16 cellular contexts compared by ENCODE assay signal in the genomic region with DNA sequence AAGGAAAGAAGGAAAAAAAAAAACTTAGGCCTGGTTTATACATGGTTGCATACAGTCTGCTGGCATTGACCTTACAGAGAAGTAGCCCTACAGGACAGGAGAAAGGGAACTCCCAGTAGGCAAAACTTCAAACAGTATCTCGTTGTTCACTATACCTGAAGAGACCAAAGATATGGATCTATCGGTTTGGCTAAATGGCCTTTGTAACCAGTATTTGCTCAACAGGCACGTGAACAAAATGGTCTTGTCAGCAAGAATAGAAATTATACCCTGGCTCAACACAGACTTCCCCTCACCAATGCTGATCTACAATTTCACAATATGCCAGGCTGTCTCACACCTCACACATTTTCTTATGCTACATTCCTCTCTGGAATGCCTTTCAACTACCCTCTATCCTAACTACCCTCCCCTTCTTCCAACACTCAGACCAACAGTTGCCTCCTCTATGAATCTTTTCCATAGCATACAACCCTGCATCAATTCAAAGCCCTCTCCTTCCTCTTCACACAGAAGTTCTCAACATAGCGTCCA. TPM values are rescaled to one million over a fixed set of nuclear protein-coding genes. Genes with fewer than 3 reads are reported as not detected.
DNase-seq lines count a peak whose midpoint lies in the region; ATAC-seq and TF ChIP-seq lines count a peak whose summit lies in the region.
"Had no signal": no experiment of that assay in that cellular context is flagged by ENCODE, and none has a peak within 500 bp of the region (broad histone marks: within the 10 kb centered on the region; RNA-seq: fewer than 3 reads in every experiment).

No MANE protein-coding gene starts in this region.

- no peak overlapping the region for H3K4me3 Mint-ChIP-seq in activated naive CD8-positive, alpha-beta T cell treated with anti-CD3 and anti-CD28 coated beads, Interleukin-2, amount 50 U/mL, for 24 hours
- H3K4me3 Mint-ChIP-seq in stimulated activated effector memory CD8-positive, alpha-beta T cell treated with anti-CD3 and anti-CD28 coated beads, Interleukin-12 subunit alpha, Interleukin-12 subunit beta, amount 100 ng/mL, for 72 hours, result no peak overlapping the region

- H3K4me3 ChIP-seq in right atrium auricular region (no peak overlapping the region), right lobe of liver (no peak overlapping the region)
- H3K4me3 ChIP-seq: GM23248, left lung, SJSA1 had no signal

- peaks cover 10% of the 10 kb centered on the region for H3K36me3 Mint-ChIP-seq in activated naive CD8-positive, alpha-beta T cell treated with anti-CD3 and anti-CD28 coated beads, Interleukin-2, amount 50 U/mL, for 24 hours (ENCODE audit: low read depth)
- H3K36me3 Mint-ChIP-seq in stimulated activated effector memory CD8-positive, alpha-beta T cell treated with anti-CD3 and anti-CD28 coated beads, Interleukin-12 subunit alpha, Interleukin-12 subunit beta, amount 100 ng/mL, for 72 hours, result peaks cover 39% of the 10 kb centered on the region

- H3K27ac Mint-ChIP-seq in activated naive CD8-positive, alpha-beta T cell treated with anti-CD3 and anti-CD28 coated beads, Interleukin-2, amount 50 U/mL, for 24 hours, result peak overlapping the region; percentile 2
- H3K27ac Mint-ChIP-seq in stimulated activated effector memory CD8-positive, alpha-beta T cell treated with anti-CD3 and anti-CD28 coated beads, Interleukin-12 subunit alpha, Interleukin-12 subunit beta, amount 100 ng/mL, for 72 hours, result peak overlapping the region; percentile 7

- TF ChIP-seq CTCF in right atrium auricular region (IDR thresholded peaks at IDR 0.05), result no peak
- no peak for TF ChIP-seq CTCF in right lobe of liver (IDR thresholded peaks at IDR 0.05)

- 31% methylated on average over 4 of the region's 4 CpGs for WGBS in right lobe of liver (ENCODE audit: insufficient coverage, low coverage, low lambda C conversion rate, missing lambda C conversion rate)

- TF ChIP-seq POLR2A in right lobe of liver (IDR thresholded peaks at IDR 0.05), result no peak

- no peaks in the 10 kb centered on the region for H3K27me3 Mint-ChIP-seq in activated naive CD8-positive, alpha-beta T cell treated with anti-CD3 and anti-CD28 coated beads, Interleukin-2, amount 50 U/mL, for 24 hours

- DNase-seq in Right ventricle myocardium superior (no peak), right atrium auricular region (ENCODE audit: low spot score) (no peak), right lobe of liver (no peak), NCI-H1436 (lab: John Stamatoyannopoulos, UW) (no peak)
- DNase-seq in activated naive CD8-positive, alpha-beta T cell treated with anti-CD3 and anti-CD28 coated beads, Interleukin-2, amount 50 U/mL, for 24 hours, result no peak
- no peak for DNase-seq in stimulated activated effector memory CD8-positive, alpha-beta T cell treated with anti-CD3 and anti-CD28 coated beads, Interleukin-12 subunit alpha, Interleukin-12 subunit beta, amount 100 ng/mL, for 72 hours (ENCODE audit: low spot score in 2 of 2)
- DNase-seq: Calu3, caudate nucleus, left lung, NCI-H1694 treated with DMSO at 0.1 percent for 48 hours, NCI-H82, occipital lobe had no signal

- H3K4me1 ChIP-seq in right atrium auricular region (peaks cover 0 to 25% of the 10 kb centered on the region in 2 donors), right lobe of liver (peaks cover 0 to 22% (median 5%) of the 10 kb centered on the region in 4 donors)
- H3K4me1 ChIP-seq: SJSA1 had no signal

- intact Hi-C loops in Right ventricle myocardium superior (cut with DNase I) (no loop called here), right lobe of liver (cut with DNase I) (loop anchor here in 1 of 2 donors (10.0 kb wide), 1 partner anchor 117 kb away; no protein-coding TSS in a partner anchor)

- peaks cover 4% of the 10 kb centered on the region for H3K36me3 ChIP-seq in right atrium auricular region
- no peaks in the 10 kb centered on the region for H3K36me3 ChIP-seq in right lobe of liver

- no peaks in the 10 kb centered on the region for H3K9me3 ChIP-seq in right atrium auricular region
- no peaks in the 10 kb centered on the region for H3K9me3 ChIP-seq in right lobe of liver
- H3K9me3 ChIP-seq: left lung, SJSA1 had no signal

- peak overlapping the region in 1 of 2 donors; percentile 1 for H3K27ac ChIP-seq in right atrium auricular region
- no peak overlapping the region for H3K27ac ChIP-seq in right lobe of liver
- H3K27ac ChIP-seq: SJSA1 had no signal

- ATAC-seq in Right ventricle myocardium superior (ENCODE audit: poor library complexity) (peak; percentile 23), right lobe of liver (peak; percentile 52 to 77 (median 65)), HG03280 (IDR thresholded peaks at IDR 0.05; ENCODE audit: unreplicated experiment) (no peak), GM18858 (IDR thresholded peaks at IDR 0.05; ENCODE audit: unreplicated experiment) (no peak)
- no peak for ATAC-seq in activated naive CD8-positive, alpha-beta T cell treated with anti-CD3 and anti-CD28 coated beads, Interleukin-2, amount 50 U/mL, for 24 hours
- no peak for ATAC-seq in stimulated activated effector memory CD8-positive, alpha-beta T cell treated with anti-CD3 and anti-CD28 coated beads, Interleukin-12 subunit alpha, Interleukin-12 subunit beta, amount 100 ng/mL, for 72 hours
- ATAC-seq: left lung had no signal

- H3K4me1 Mint-ChIP-seq in activated naive CD8-positive, alpha-beta T cell treated with anti-CD3 and anti-CD28 coated beads, Interleukin-2, amount 50 U/mL, for 24 hours, result peaks cover 31% of the 10 kb centered on the region
- peaks cover 39% of the 10 kb centered on the region for H3K4me1 Mint-ChIP-seq in stimulated activated effector memory CD8-positive, alpha-beta T cell treated with anti-CD3 and anti-CD28 coated beads, Interleukin-12 subunit alpha, Interleukin-12 subunit beta, amount 100 ng/mL, for 72 hours

- H3K9me3 Mint-ChIP-seq in activated naive CD8-positive, alpha-beta T cell treated with anti-CD3 and anti-CD28 coated beads, Interleukin-2, amount 50 U/mL, for 24 hours, result no peaks in the 10 kb centered on the region
- H3K9me3 Mint-ChIP-seq in stimulated activated effector memory CD8-positive, alpha-beta T cell treated with anti-CD3 and anti-CD28 coated beads, Interleukin-12 subunit alpha, Interleukin-12 subunit beta, amount 100 ng/mL, for 72 hours, result no peaks in the 10 kb centered on the region

- H3K27me3 ChIP-seq in right atrium auricular region, result no peaks in the 10 kb centered on the region
- no peaks in the 10 kb centered on the region for H3K27me3 ChIP-seq in right lobe of liver
- H3K27me3 ChIP-seq: left lung, SJSA1 had no signal

RNA-seq across cellular contexts. Expression of gene HYCC2, which starts 13.7 kb away (rescaled TPM):
- total RNA-seq in Right ventricle myocardium superior (12.0 TPM), right atrium auricular region (1 to 10 TPM; 4.0 to 4.8 TPM), right lobe of liver (10 to 100 TPM in 3 of 6 experiments, 1 to 10 TPM in 3; 5.5 to 14.0 (median 10.3) TPM)

RNA-seq across cellular contexts. Expression of gene NDUFB3, which starts 14.0 kb away (rescaled TPM):
- total RNA-seq in Right ventricle myocardium superior, result 541 TPM
- total RNA-seq in right atrium auricular region, result 100 to 1,000 TPM; 152 to 238 TPM
- 10 to 100 TPM; 44.5 to 63.9 (median 48.7) TPM for total RNA-seq in right lobe of liver

RNA-seq across cellular contexts. Expression of gene CFLAR, which starts 58.2 kb away (rescaled TPM):
- total RNA-seq in Right ventricle myocardium superior (251 TPM), right atrium auricular region (100 to 1,000 TPM; 154 to 179 TPM), right lobe of liver (10 to 100 TPM; 50.2 to 85.4 (median 66.3) TPM)

Comparison
In these comparisons a context has a peak if more than half of its experiments do, and no peak if none do; other contexts are left out.
1. ATAC-seq: peak in Right ventricle myocardium superior (single experiment) and right lobe of liver (4 of 4); none in activated naive CD8-positive, alpha-beta T cell treated with anti-CD3 and anti-CD28 coated beads, Interleukin-2, amount 50 U/mL, for 24 hours (single experiment), stimulated activated effector memory CD8-positive, alpha-beta T cell treated with anti-CD3 and anti-CD28 coated beads, Interleukin-12 subunit alpha, Interleukin-12 subunit beta, amount 100 ng/mL, for 72 hours (single experiment), HG03280 (single experiment) and GM18858 (single experiment).